ENCODE assay signal across 8 cellular contexts in the genomic region with DNA sequence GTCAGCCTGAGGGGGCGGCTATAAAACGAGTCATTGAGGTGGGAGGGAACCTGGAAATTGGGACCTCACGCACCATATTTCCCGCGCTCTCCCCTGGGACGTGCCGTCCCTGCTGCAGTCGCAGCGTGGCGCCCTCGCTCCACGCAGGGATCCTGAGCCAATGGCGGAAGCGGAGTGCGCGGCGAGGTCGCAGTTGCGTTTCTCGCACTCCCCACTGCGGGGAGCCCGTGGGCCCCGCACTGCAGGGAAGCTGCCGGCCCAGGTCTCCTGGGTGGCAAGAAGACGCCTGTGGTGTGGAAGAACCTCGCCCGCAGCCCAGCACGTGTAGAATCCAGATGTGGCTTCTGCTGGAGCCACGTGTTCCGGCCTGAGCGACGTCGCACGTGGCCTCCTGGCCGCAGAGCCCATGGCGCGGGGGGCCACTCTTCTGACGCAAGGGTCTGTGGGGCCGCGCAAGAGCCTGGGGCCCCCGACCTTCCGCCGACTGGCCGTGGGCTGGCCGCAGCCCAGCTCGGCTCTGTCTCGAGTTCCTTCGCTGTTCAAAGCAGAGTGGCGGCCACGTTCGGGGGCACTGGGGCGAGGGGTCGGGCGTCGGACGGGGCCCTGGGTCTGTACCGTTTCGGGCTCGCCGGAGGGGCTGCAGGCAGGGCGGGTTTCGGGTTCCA. TPM values are rescaled to one million over a fixed set of nuclear protein-coding genes. Genes with fewer than 3 reads are reported as not detected.
A peak's percentile ranks its signal among the peaks of the same experiment; 100 is the strongest.
DNase-seq lines count a peak whose midpoint lies in the region; ATAC-seq and TF ChIP-seq lines count a peak whose summit lies in the region.

No MANE protein-coding gene starts in this region.

- H3K4me3 ChIP-seq in NT2/D1 (ENCODE audit: insufficient read length, low read depth) (no peak overlapping the region), suprapubic skin (no peak overlapping the region)

- H3K9me3 ChIP-seq in NT2/D1 (ENCODE audit: insufficient read depth, low read length): peaks cover 7% of the 10 kb centered on the region; the same call in 1 of the 2 replicates
- no peaks in the 10 kb centered on the region for H3K9me3 ChIP-seq in suprapubic skin

- peak overlapping the region; percentile 44 for H3K4me3 Mint-ChIP-seq in activated T-helper 17 cell treated with anti-CD3 and anti-CD28 coated beads, Interleukin-2, amount 50 U/mL, for 72 hours

- peaks cover 16% of the 10 kb centered on the region for H3K27me3 Mint-ChIP-seq in activated T-helper 17 cell treated with anti-CD3 and anti-CD28 coated beads, Interleukin-2, amount 50 U/mL, for 72 hours

- peaks cover 22% of the 10 kb centered on the region for H3K36me3 Mint-ChIP-seq in activated T-helper 17 cell treated with anti-CD3 and anti-CD28 coated beads, Interleukin-2, amount 50 U/mL, for 72 hours (ENCODE audit: low read depth)

- no peak overlapping the region for H3K27ac Mint-ChIP-seq in activated T-helper 17 cell treated with anti-CD3 and anti-CD28 coated beads, Interleukin-2, amount 50 U/mL, for 72 hours

- no peak overlapping the region for H3K27ac ChIP-seq in suprapubic skin

- DNase-seq in G401 (ENCODE audit: low spot score): peak; percentile 17
- DNase-seq in NT2/D1 (ENCODE audit: low read depth, low spot score): peak; percentile 64
- peak; percentile 39 for DNase-seq in fibroblast of the conjunctiva (ENCODE audit: low read depth)
- peak; percentile 14 for DNase-seq in non-pigmented ciliary epithelial cell (ENCODE audit: low read depth)
- no peak for DNase-seq in suprapubic skin (ENCODE audit: low spot score in 2 of 2)

- peaks cover 8% of the 10 kb centered on the region for H3K4me1 Mint-ChIP-seq in activated T-helper 17 cell treated with anti-CD3 and anti-CD28 coated beads, Interleukin-2, amount 50 U/mL, for 72 hours

- in situ Hi-C loops in G401 (cut with HindIII; ENCODE audit: low sequenced_read_pairs): no loop called here

- peaks cover 2% of the 10 kb centered on the region for H3K27me3 ChIP-seq in NT2/D1 (ENCODE audit: insufficient read depth, insufficient read length)
- peaks cover 63% of the 10 kb centered on the region for H3K27me3 ChIP-seq in suprapubic skin

- no peak for TF ChIP-seq POLR2A in suprapubic skin (IDR thresholded peaks at IDR 0.05)

- TF ChIP-seq CTCF in suprapubic skin (IDR thresholded peaks at IDR 0.05): peak; percentile 52 to 98

- WGBS in suprapubic skin: 5% methylated on average over 10 of the region's 62 CpGs

- no peak for TF ChIP-seq EP300 in suprapubic skin (IDR thresholded peaks at IDR 0.05)

- no peaks in the 10 kb centered on the region for H3K9me3 Mint-ChIP-seq in activated T-helper 17 cell treated with anti-CD3 and anti-CD28 coated beads, Interleukin-2, amount 50 U/mL, for 72 hours

- H3K36me3 ChIP-seq in NT2/D1 (ENCODE audit: insufficient read depth, insufficient read length, low read length) (peaks cover 6% of the 10 kb centered on the region), suprapubic skin (no peaks in the 10 kb centered on the region)

- ATAC-seq in HG02759 (IDR thresholded peaks at IDR 0.05; ENCODE audit: unreplicated experiment): peak; percentile 81
- ATAC-seq in activated T-helper 17 cell treated with anti-CD3 and anti-CD28 coated beads, Interleukin-2, amount 50 U/mL, for 72 hours (replicated peaks): peak; percentile 82
- ATAC-seq in HG02970 (IDR thresholded peaks at IDR 0.05; ENCODE audit: low FRiP score, unreplicated experiment): no peak

- no peak overlapping the region for H3K9ac ChIP-seq in NT2/D1 (ENCODE audit: insufficient read length, low read depth)

- no peaks in the 10 kb centered on the region for H3K4me1 ChIP-seq in NT2/D1 (ENCODE audit: insufficient read depth, insufficient read length)
- H3K4me1 ChIP-seq in suprapubic skin: peaks cover 9% of the 10 kb centered on the region

RNA-seq across cellular contexts. Expression of a gene that starts 26.4 kb away (rescaled TPM):
- 6.3 and 13.9 TPM in 2 replicates for total RNA-seq in G401 (2014; rRNA removed; shearing (Covaris generic))
- 10 to 100 TPM; 53.3 to 60.2 TPM for total RNA-seq in activated T-helper 17 cell treated with anti-CD3 and anti-CD28 coated beads, Interleukin-2, amount 50 U/mL, for 72 hours
- total RNA-seq in suprapubic skin: 10 to 100 TPM; 13.5 to 43.5 (median 22.1) TPM

RNA-seq across cellular contexts. Expression of a gene that starts 32.5 kb away (rescaled TPM):
- 251 and 267 TPM in 2 replicates for total RNA-seq in G401 (2014; rRNA removed; shearing (Covaris generic))
- 100 to 1,000 TPM; 350 to 380 TPM for total RNA-seq in activated T-helper 17 cell treated with anti-CD3 and anti-CD28 coated beads, Interleukin-2, amount 50 U/mL, for 72 hours
- total RNA-seq in suprapubic skin: 100 to 1,000 TPM; 156 to 176 (median 164) TPM

RNA-seq across cellular contexts. Expression of a gene that starts 42.5 kb away (rescaled TPM):
- 1.1 and 3.9 TPM in 2 replicates for total RNA-seq in G401 (2014; rRNA removed; shearing (Covaris generic))
- 100 to 1,000 TPM in 1 of 2 donors, 10 to 100 TPM in 1; 67.0 to 127 TPM for total RNA-seq in activated T-helper 17 cell treated with anti-CD3 and anti-CD28 coated beads, Interleukin-2, amount 50 U/mL, for 72 hours
- total RNA-seq in suprapubic skin: 10 to 100 TPM in 3 of 4 donors, 1 to 10 TPM in 1; 9.3 to 36.9 (median 12.7) TPM

Comparison
In these comparisons a context has a peak if more than half of its experiments do, and no peak if none do; other contexts are left out.
1. DNase-seq: peak in G401 (single experiment), NT2/D1 (single experiment), fibroblast of the conjunctiva (single experiment) and non-pigmented ciliary epithelial cell (single experiment); none in suprapubic skin (0 of 2).